20 cellular contexts compared by ENCODE assay signal in the genomic region with DNA sequence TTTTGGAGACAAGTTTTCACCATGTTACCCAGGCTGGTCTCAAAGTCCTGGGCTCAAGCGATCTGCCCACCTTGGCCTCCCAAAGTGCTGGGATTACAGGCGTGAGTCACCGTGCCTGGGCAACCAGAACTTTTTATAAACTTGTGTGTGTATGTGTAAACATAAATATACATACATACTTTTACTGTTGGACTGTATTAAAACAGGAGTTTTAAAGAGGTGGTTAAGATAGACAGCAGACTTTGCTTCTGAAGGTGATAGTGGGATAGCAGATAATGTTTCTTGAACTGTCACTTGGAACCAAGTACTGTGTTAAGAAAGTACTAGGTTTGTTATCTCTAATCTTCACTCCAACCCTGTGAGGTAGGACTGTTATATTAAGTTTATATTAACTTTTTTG.
"Had no signal": no experiment of that assay in that cellular context is flagged by ENCODE, and none has a peak within 500 bp of the region (broad histone marks: within the 10 kb centered on the region; RNA-seq: fewer than 3 reads in every experiment).

No MANE protein-coding gene starts in this region.

- H3K4me3 ChIP-seq: heart right ventricle, neural progenitor cell, sigmoid colon, smooth muscle cell, thoracic aorta, vagina had no signal

- H3K9ac ChIP-seq: neural progenitor cell had no signal

- H3K27me3 ChIP-seq: heart right ventricle, neural progenitor cell, sigmoid colon, vagina had no signal

- ATAC-seq: activated naive CD8-positive, alpha-beta T cell treated with anti-CD3 and anti-CD28 coated beads, Interleukin-2, amount 50 U/mL, for 24 hours; heart right ventricle; left colon had no signal

- DNase-seq: activated effector memory CD4-positive, alpha-beta T cell treated with Interleukin-2 at 50 U/mL for 16 hours; activated naive CD4-positive, alpha-beta T cell treated with anti-CD3 and anti-CD28 coated beads for 36 hours; activated naive CD8-positive, alpha-beta T cell treated with anti-CD3 and anti-CD28 coated beads, Interleukin-2, amount 50 U/mL, for 24 hours; activated T-cell treated with anti-CD3 and anti-CD28 coated beads, Interleukin-2, amount 50 U/mL, for 1 hour; cortex of kidney; endodermal cell; heart right ventricle; left colon; sigmoid colon; stimulated activated CD4-positive, alpha-beta T cell treated with anti-CD3 and anti-CD28 coated beads, Interleukin-15, amount 100 ng/mL, for 24 hours; stimulated activated CD4-positive, alpha-beta T cell treated with anti-CD3 and anti-CD28 coated beads, Interleukin-2, amount 100 ng/mL, for 48 hours; stimulated activated CD8-positive, alpha-beta memory T cell treated with anti-CD3 and anti-CD28 coated beads, Interleukin-4, amount 100 ng/mL, for 48 hours; stimulated activated naive CD4-positive, alpha-beta T cell treated with Interleukin-2 at 50 U/mL for 16 hours had no signal

- H2AFZ ChIP-seq: neural progenitor cell had no signal

- H3K27me3 Mint-ChIP-seq: activated naive CD8-positive, alpha-beta T cell treated with anti-CD3 and anti-CD28 coated beads, Interleukin-2, amount 50 U/mL, for 24 hours; memory B cell; type B pancreatic cell had no signal

- H3K9me3 ChIP-seq: heart right ventricle, sigmoid colon, thoracic aorta, vagina had no signal

- H3K27ac Mint-ChIP-seq: activated naive CD4-positive, alpha-beta T cell treated with anti-CD3 and anti-CD28 coated beads for 36 hours; endodermal cell; memory B cell; neural progenitor cell; T-helper 2 cell treated with Interferon-gamma antibody and Interleukin-4, amounts not matched to agents 5 μg/mL and 100 μg/mL, for 36 hours; type B pancreatic cell had no signal

- H3K9me3 Mint-ChIP-seq: activated naive CD4-positive, alpha-beta T cell treated with anti-CD3 and anti-CD28 coated beads for 36 hours; activated naive CD8-positive, alpha-beta T cell treated with anti-CD3 and anti-CD28 coated beads, Interleukin-2, amount 50 U/mL, for 24 hours; endodermal cell; memory B cell; neural progenitor cell; T-helper 2 cell treated with Interferon-gamma antibody and Interleukin-4, amounts not matched to agents 5 μg/mL and 100 μg/mL, for 36 hours; type B pancreatic cell had no signal

- H3K36me3 ChIP-seq: neural progenitor cell had no signal

- H3K4me1 ChIP-seq: vagina had no signal

- H3K4me2 ChIP-seq: neural progenitor cell, smooth muscle cell had no signal

- H3K4me3 Mint-ChIP-seq: activated naive CD4-positive, alpha-beta T cell treated with anti-CD3 and anti-CD28 coated beads for 36 hours; activated naive CD8-positive, alpha-beta T cell treated with anti-CD3 and anti-CD28 coated beads, Interleukin-2, amount 50 U/mL, for 24 hours; endodermal cell; memory B cell; neural progenitor cell; T-helper 2 cell treated with Interferon-gamma antibody and Interleukin-4, amounts not matched to agents 5 μg/mL and 100 μg/mL, for 36 hours; type B pancreatic cell had no signal
